8 cellular contexts compared by ENCODE assay signal in the genomic region with DNA sequence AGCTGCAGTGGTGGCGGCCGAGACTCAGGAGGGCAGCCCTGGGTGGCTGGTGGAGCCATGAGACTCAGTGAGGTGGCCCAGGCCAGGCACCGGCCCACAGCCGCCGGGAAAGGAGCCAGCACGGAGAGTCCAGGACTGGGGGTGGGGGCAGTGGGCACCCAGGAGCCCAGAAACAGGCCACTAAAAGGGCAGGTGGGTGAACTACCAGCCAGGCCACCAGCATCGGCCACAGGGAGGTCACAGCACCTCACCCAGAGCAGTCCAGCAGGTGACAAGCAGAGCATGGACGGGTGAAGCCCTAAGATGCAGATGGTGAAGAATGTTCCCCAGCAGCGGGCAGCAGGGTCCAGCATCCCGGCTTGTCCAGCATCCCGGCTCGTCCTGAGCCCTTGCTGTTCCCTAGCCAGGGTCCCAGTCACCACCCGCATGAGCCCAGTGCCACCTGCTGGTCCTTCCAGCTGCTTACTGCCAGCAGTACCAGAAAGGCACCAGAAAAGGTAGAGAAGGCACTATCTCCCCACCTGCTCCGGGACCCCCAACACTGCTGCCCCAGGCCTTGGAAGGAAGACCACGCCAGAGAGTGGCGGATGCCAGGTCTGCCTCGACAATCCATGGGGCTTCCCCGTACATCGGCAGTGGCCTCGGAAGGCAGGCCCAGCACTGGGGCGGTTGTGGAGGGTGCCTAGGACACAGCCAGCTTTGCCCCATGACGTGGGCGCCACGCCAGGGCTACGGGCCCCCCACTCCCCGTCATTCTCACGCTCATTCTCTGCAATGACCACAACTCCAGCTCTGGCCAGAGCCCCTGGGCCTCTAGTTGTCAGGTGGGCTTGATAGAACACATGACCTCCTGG. TPM values are rescaled to one million over a fixed set of nuclear protein-coding genes. Genes with fewer than 3 reads are reported as not detected.
DNase-seq lines count a peak whose midpoint lies in the region; ATAC-seq and TF ChIP-seq lines count a peak whose summit lies in the region.

No MANE protein-coding gene starts in this region.

- no peaks in the 10 kb centered on the region; the same call in 1 of the 2 replicates for H3K27me3 ChIP-seq in H7 (ENCODE audit: control insufficient read depth, insufficient read depth, low read length)

- H3K4me3 ChIP-seq in H7 (ENCODE audit: insufficient read depth, low read depth, low read length) (peak overlapping the region; percentile 3; the same call in 1 of the 2 replicates), fibroblast of the aortic adventitia (ENCODE audit: low read depth, low read length) (peak overlapping the region; percentile 86)

- no peaks in the 10 kb centered on the region for H3K27me3 Mint-ChIP-seq in activated T-helper 17 cell treated with anti-CD3 and anti-CD28 coated beads, Interleukin-2, amount 50 U/mL, for 72 hours
- H3K27me3 Mint-ChIP-seq in neural crest cell (ENCODE audit: low read depth): peaks cover 6% of the 10 kb centered on the region

- H3K27ac Mint-ChIP-seq in activated T-helper 17 cell treated with anti-CD3 and anti-CD28 coated beads, Interleukin-2, amount 50 U/mL, for 72 hours: peak overlapping the region; percentile 75
- H3K27ac Mint-ChIP-seq in neural crest cell (ENCODE audit: unreplicated experiment): peak overlapping the region; percentile 84

- DNase-seq in H7 (peak; percentile 80), OCI-M1 (lab: John Stamatoyannopoulos, UW) (peak; percentile 75), fibroblast of the aortic adventitia (ENCODE audit: low read depth) (peak; percentile 80), neural crest cell (ENCODE audit: low read depth, low spot score) (peak; percentile 55), GM19240 (ENCODE audit: insufficient read length, low spot score) (no peak)

- peaks cover 15% of the 10 kb centered on the region for H3K36me3 Mint-ChIP-seq in activated T-helper 17 cell treated with anti-CD3 and anti-CD28 coated beads, Interleukin-2, amount 50 U/mL, for 72 hours (ENCODE audit: low read depth)
- H3K36me3 Mint-ChIP-seq in neural crest cell (ENCODE audit: low read depth): no peaks in the 10 kb centered on the region

- no peaks in the 10 kb centered on the region for H3K9me3 Mint-ChIP-seq in activated T-helper 17 cell treated with anti-CD3 and anti-CD28 coated beads, Interleukin-2, amount 50 U/mL, for 72 hours
- no peaks in the 10 kb centered on the region for H3K9me3 Mint-ChIP-seq in neural crest cell

- peaks cover 1% of the 10 kb centered on the region; the same call in 1 of the 2 replicates for H3K36me3 ChIP-seq in H7 (replicated peaks; ENCODE audit: control insufficient read depth, insufficient read depth, low read length)

- peak overlapping the region; percentile 99 for H3K27ac ChIP-seq in C4-2B

- no peak for ATAC-seq in activated T-helper 17 cell treated with anti-CD3 and anti-CD28 coated beads, Interleukin-2, amount 50 U/mL, for 72 hours (replicated peaks)
- no peak for ATAC-seq in GM21825 (IDR thresholded peaks at IDR 0.05; ENCODE audit: unreplicated experiment)

- peak; percentile 77 for TF ChIP-seq CTCF in C4-2B (conservative IDR thresholded peaks at IDR 0.05)
- peak; percentile 82 for TF ChIP-seq CTCF in fibroblast of the aortic adventitia (IDR thresholded peaks at IDR 0.05; ENCODE audit: insufficient read depth, low read length)
- peak; percentile 68 for TF ChIP-seq CTCF in neural crest cell (conservative IDR thresholded peaks at IDR 0.05)

- peak overlapping the region; percentile 90 for H3K4me3 Mint-ChIP-seq in activated T-helper 17 cell treated with anti-CD3 and anti-CD28 coated beads, Interleukin-2, amount 50 U/mL, for 72 hours
- peak overlapping the region; percentile 97 for H3K4me3 Mint-ChIP-seq in neural crest cell

- H3K4me1 Mint-ChIP-seq in activated T-helper 17 cell treated with anti-CD3 and anti-CD28 coated beads, Interleukin-2, amount 50 U/mL, for 72 hours: no peaks in the 10 kb centered on the region
- H3K4me1 Mint-ChIP-seq in neural crest cell: peaks cover 17% of the 10 kb centered on the region

RNA-seq across cellular contexts. Expression of a gene that starts 1.6 kb away (rescaled TPM):
- total RNA-seq in H7 (2014; rRNA removed; shearing (Covaris generic)): 171 and 247 TPM in 2 replicates
- 100 to 1,000 TPM in 1 of 2 donors, 10 to 100 TPM in 1; 66.1 to 102 TPM for total RNA-seq in activated T-helper 17 cell treated with anti-CD3 and anti-CD28 coated beads, Interleukin-2, amount 50 U/mL, for 72 hours
- total RNA-seq in fibroblast of the aortic adventitia (ENCODE audit: low replicate concordance) (27.6 and 41.8 TPM in 2 replicates), neural crest cell (129 and 135 TPM in 2 replicates)

RNA-seq across cellular contexts. Expression of a gene that starts 2.0 kb away (rescaled TPM):
- 45.2 and 46.5 TPM in 2 replicates for total RNA-seq in H7 (2014; rRNA removed; shearing (Covaris generic))
- 10 to 100 TPM; 14.0 to 23.9 TPM for total RNA-seq in activated T-helper 17 cell treated with anti-CD3 and anti-CD28 coated beads, Interleukin-2, amount 50 U/mL, for 72 hours
- 15.5 and 22.0 TPM in 2 replicates for total RNA-seq in fibroblast of the aortic adventitia (ENCODE audit: low replicate concordance)
- 55.7 and 63.5 TPM in 2 replicates for total RNA-seq in neural crest cell

RNA-seq across cellular contexts. Expression of a gene that starts 10.4 kb away (rescaled TPM):
- total RNA-seq in H7 (2014; rRNA removed; shearing (Covaris generic)): 155 and 175 TPM in 2 replicates
- total RNA-seq in activated T-helper 17 cell treated with anti-CD3 and anti-CD28 coated beads, Interleukin-2, amount 50 U/mL, for 72 hours: 1 to 10 TPM; 6.6 to 7.7 TPM
- total RNA-seq in fibroblast of the aortic adventitia (ENCODE audit: low replicate concordance) (6.2 and 13.5 TPM in 2 replicates), neural crest cell (73.6 and 75.0 TPM in 2 replicates)

RNA-seq across cellular contexts. Expression of a gene that starts 16.4 kb away (rescaled TPM):
- 72.7 and 110 TPM in 2 replicates for total RNA-seq in H7 (2014; rRNA removed; shearing (Covaris generic))
- 10 to 100 TPM; 63.1 to 91.0 TPM for total RNA-seq in activated T-helper 17 cell treated with anti-CD3 and anti-CD28 coated beads, Interleukin-2, amount 50 U/mL, for 72 hours
- total RNA-seq in fibroblast of the aortic adventitia (ENCODE audit: low replicate concordance) (29.3 and 101 TPM in 2 replicates), neural crest cell (198 and 199 TPM in 2 replicates)

RNA-seq across cellular contexts. Expression of a gene that starts 30.5 kb away (rescaled TPM):
- total RNA-seq in H7 (2014; rRNA removed; shearing (Covaris generic)): 43.0 and 50.8 TPM in 2 replicates
- 10 to 100 TPM; 21.1 to 25.2 TPM for total RNA-seq in activated T-helper 17 cell treated with anti-CD3 and anti-CD28 coated beads, Interleukin-2, amount 50 U/mL, for 72 hours
- 32.0 and 33.3 TPM in 2 replicates for total RNA-seq in fibroblast of the aortic adventitia (ENCODE audit: low replicate concordance)
- total RNA-seq in neural crest cell: 44.5 and 46.0 TPM in 2 replicates
